8 cellular contexts compared by ENCODE assay signal in genomic region chr17:64635647-64636305, GRCh38. TPM values are rescaled to one million over a fixed set of nuclear protein-coding genes. Genes with fewer than 3 reads are reported as not detected.
A peak's percentile ranks its signal among the peaks of the same experiment; 100 is the strongest.
DNase-seq lines count a peak whose midpoint lies in the region; ATAC-seq, FAIRE-seq and TF ChIP-seq lines count a peak whose summit lies in the region.

No MANE protein-coding gene starts in this region.

- no peaks in the 10 kb centered on the region for H3K27me3 ChIP-seq in smooth muscle cell (ENCODE audit: low read depth)

- CTCF ChIA-PET in activated CD8-positive, alpha-beta T cell treated with anti-CD3 and anti-CD28 coated beads, Interleukin-2, amount 10 ng/mL, durations not matched to agents 7 days and 5 days (lab: Charles Lee) = interaction anchor here (0.7 to 1.2 kb wide), 3 partner anchors 13 to 88 kb away, joined by 3 read pairs; no protein-coding TSS in a partner anchor

- no peak for FAIRE-seq in kidney (lab: Jason Lieb, UNC)

- H3K4me1 Mint-ChIP-seq in activated T-cell treated with anti-CD3 and anti-CD28 coated beads, Interleukin-2, amount 50 U/mL, for 4 hours (ENCODE audit: low read depth) = peaks cover 48% of the 10 kb centered on the region
- peaks cover 29% of the 10 kb centered on the region for H3K4me1 Mint-ChIP-seq in activated CD8-positive, alpha-beta T cell treated with anti-CD3 and anti-CD28 coated beads, Interleukin-2, amount 10 ng/mL, durations not matched to agents 7 days and 5 days (ENCODE audit: low read depth)

- DNase-seq in activated T-cell treated with anti-CD3 and anti-CD28 coated beads, Interleukin-2, amount 50 U/mL, for 4 hours = no peak
- DNase-seq in activated T-cell treated with anti-CD3 and anti-CD28 coated beads, Interleukin-2, amount 50 U/mL, for 1 hour = no peak
- DNase-seq in activated CD8-positive, alpha-beta T cell treated with anti-CD3 and anti-CD28 coated beads, Interleukin-2, amount 10 ng/mL, durations not matched to agents 7 days and 5 days = no peak
- DNase-seq in smooth muscle cell (lab: John Stamatoyannopoulos, UW; ENCODE audit: unreplicated experiment) = no peak
- no peak for DNase-seq in NCI-H526 treated with DMSO at 0.1 percent for 48 hours (lab: John Stamatoyannopoulos, UW)
- DNase-seq in DMS114 treated with DMSO at 0.1 percent for 48 hours (lab: John Stamatoyannopoulos, UW; ENCODE audit: unreplicated experiment) = no peak
- no peak for DNase-seq in kidney

- WGBS in smooth muscle cell (ENCODE audit: low lambda C conversion rate) = 53% methylated on average over 1 of the region's 1 CpG

- H3K36me3 Mint-ChIP-seq in activated T-cell treated with anti-CD3 and anti-CD28 coated beads, Interleukin-2, amount 50 U/mL, for 4 hours (ENCODE audit: insufficient read depth) = peaks cover 12% of the 10 kb centered on the region
- H3K36me3 Mint-ChIP-seq in activated CD8-positive, alpha-beta T cell treated with anti-CD3 and anti-CD28 coated beads, Interleukin-2, amount 10 ng/mL, durations not matched to agents 7 days and 5 days (ENCODE audit: low read depth) = peaks cover 22% of the 10 kb centered on the region

- H3K36me3 ChIP-seq in smooth muscle cell (ENCODE audit: low read depth) (no peaks in the 10 kb centered on the region), kidney (ENCODE audit: control insufficient read depth in 1 of 2, insufficient read depth in 2 of 2, low read length in 2 of 2) (peaks cover 0 to 5% of the 10 kb centered on the region in 2 donors)

- peaks cover 3% of the 10 kb centered on the region for H3K9me3 Mint-ChIP-seq in activated T-cell treated with anti-CD3 and anti-CD28 coated beads, Interleukin-2, amount 50 U/mL, for 4 hours
- no peaks in the 10 kb centered on the region for H3K9me3 Mint-ChIP-seq in activated CD8-positive, alpha-beta T cell treated with anti-CD3 and anti-CD28 coated beads, Interleukin-2, amount 10 ng/mL, durations not matched to agents 7 days and 5 days (ENCODE audit: insufficient read depth)

- peaks cover 100% of the 10 kb centered on the region for H3K79me2 ChIP-seq in smooth muscle cell (ENCODE audit: low read depth)

- peak; percentile 87 to 90 for ATAC-seq in activated T-cell treated with anti-CD3 and anti-CD28 coated beads, Interleukin-2, amount 50 U/mL, for 4 hours
- peak; percentile 80 for ATAC-seq in HG03066 (IDR thresholded peaks at IDR 0.05; ENCODE audit: low read depth, unreplicated experiment)
- peak; percentile 27 for ATAC-seq in activated CD8-positive, alpha-beta T cell treated with anti-CD3 and anti-CD28 coated beads, Interleukin-2, amount 10 ng/mL, durations not matched to agents 7 days and 5 days

- H3K4me1 ChIP-seq in smooth muscle cell (ENCODE audit: low read depth) = peaks cover 9% of the 10 kb centered on the region
- H3K4me1 ChIP-seq in kidney (ENCODE audit: control insufficient read depth in 1 of 2, insufficient read depth in 1 of 2, low read depth in 1 of 2, low read length in 2 of 2) = peaks cover 2 to 13% of the 10 kb centered on the region in 2 donors

- no peaks in the 10 kb centered on the region for H3K27me3 Mint-ChIP-seq in activated T-cell treated with anti-CD3 and anti-CD28 coated beads, Interleukin-2, amount 50 U/mL, for 4 hours (ENCODE audit: low read depth)
- no peaks in the 10 kb centered on the region for H3K27me3 Mint-ChIP-seq in activated CD8-positive, alpha-beta T cell treated with anti-CD3 and anti-CD28 coated beads, Interleukin-2, amount 10 ng/mL, durations not matched to agents 7 days and 5 days (ENCODE audit: low read depth)

- H3K27ac ChIP-seq in smooth muscle cell (ENCODE audit: low read depth) (peak overlapping the region; percentile 71), kidney (ENCODE audit: low read depth in 2 of 2, low read length in 2 of 2) (no peak overlapping the region)

- POLR2A ChIA-PET in activated CD8-positive, alpha-beta T cell treated with anti-CD3 and anti-CD28 coated beads, Interleukin-2, amount 10 ng/mL, durations not matched to agents 7 days and 5 days (lab: Charles Lee) = no interaction called here

- H3F3A ChIP-seq in smooth muscle cell (ENCODE audit: low read depth) = peaks cover 8% of the 10 kb centered on the region

- intact Hi-C loops in kidney (cut with DNase I) = no loop called here

- TF ChIP-seq CTCF in smooth muscle cell (IDR thresholded peaks at IDR 0.05; ENCODE audit: borderline replicate concordance, insufficient read depth, poor library complexity, severe bottlenecking) = no peak
- no peak for TF ChIP-seq CTCF in kidney (IDR thresholded peaks at IDR 0.05; ENCODE audit: borderline replicate concordance, extremely low read depth, insufficient read depth)

- peak overlapping the region; percentile 34 for H3K4me2 ChIP-seq in smooth muscle cell

- no peak overlapping the region for H2AFZ ChIP-seq in smooth muscle cell (ENCODE audit: low read depth)

- no peak overlapping the region for H3K4me3 ChIP-seq in smooth muscle cell
- H3K4me3 ChIP-seq in kidney (ENCODE audit: low read length in 2 of 2) = no peak overlapping the region

- H4K20me1 ChIP-seq in smooth muscle cell (ENCODE audit: low read depth) = peaks cover 100% of the 10 kb centered on the region

- peak overlapping the region; percentile 44 for H3K27ac Mint-ChIP-seq in activated CD8-positive, alpha-beta T cell treated with anti-CD3 and anti-CD28 coated beads, Interleukin-2, amount 10 ng/mL, durations not matched to agents 7 days and 5 days

- H3K9ac ChIP-seq in smooth muscle cell (ENCODE audit: low read depth) (no peak overlapping the region), kidney (ENCODE audit: low read length in 2 of 2) (no peak overlapping the region)

- no peaks in the 10 kb centered on the region for H3K9me3 ChIP-seq in smooth muscle cell (replicated peaks; ENCODE audit: low read depth)
- H3K9me3 ChIP-seq in kidney (ENCODE audit: control insufficient read depth in 1 of 2, low read length in 2 of 2) = no peaks in the 10 kb centered on the region

- peak overlapping the region; percentile 35 for H3K4me3 Mint-ChIP-seq in activated T-cell treated with anti-CD3 and anti-CD28 coated beads, Interleukin-2, amount 50 U/mL, for 4 hours
- H3K4me3 Mint-ChIP-seq in activated CD8-positive, alpha-beta T cell treated with anti-CD3 and anti-CD28 coated beads, Interleukin-2, amount 10 ng/mL, durations not matched to agents 7 days and 5 days = no peak overlapping the region

RNA-seq across cellular contexts. Expression of gene SMURF2, which starts 26.3 kb away (rescaled TPM):
- 10 to 100 TPM; 10.7 to 11.6 (median 11.0) TPM for total RNA-seq in activated T-cell treated with anti-CD3 and anti-CD28 coated beads, Interleukin-2, amount 50 U/mL, for 4 hours
- total RNA-seq in activated CD8-positive, alpha-beta T cell treated with anti-CD3 and anti-CD28 coated beads, Interleukin-2, amount 10 ng/mL, durations not matched to agents 7 days and 5 days = 10 to 100 TPM; 16.1 to 16.4 TPM
- 91.2 and 102 TPM in 2 replicates for total RNA-seq in smooth muscle cell
- polyA plus RNA-seq in smooth muscle cell = 38.9 and 40.1 TPM in 2 replicates
- 27.9 TPM for total RNA-seq in kidney
- polyA plus RNA-seq in kidney (ENCODE audit: insufficient read depth, low read depth, low replicate concordance) = 7.2 TPM

Comparison
In these comparisons a context has a peak if more than half of its experiments do, and no peak if none do; other contexts are left out.
1. ATAC-seq: peak in every context shown above with its lines; median percentile 88 in activated T-cell treated with anti-CD3 and anti-CD28 coated beads, Interleukin-2, amount 50 U/mL, for 4 hours; 80 in HG03066; 27 in activated CD8-positive, alpha-beta T cell treated with anti-CD3 and anti-CD28 coated beads, Interleukin-2, amount 10 ng/mL, durations not matched to agents 7 days and 5 days.